ENCODE assay signal across 8 cellular contexts in genomic region chr12:131710464-131711457, GRCh38. TPM values are rescaled to one million over a fixed set of nuclear protein-coding genes. Genes with fewer than 3 reads are reported as not detected.
DNase-seq lines count a peak whose midpoint lies in the region; ATAC-seq and TF ChIP-seq lines count a peak whose summit lies in the region.

Gene SFSWAP (plus strand): TSS chr12:131711090. CDS start chr12:131711230, 140 bp downstream.

- peak within 1 kb of the TSS; percentile 94 to 98 (median 96) for H3K27ac Mint-ChIP-seq in CD4-positive, alpha-beta memory T cell
- peak within 1 kb of the TSS; percentile 96 for H3K27ac Mint-ChIP-seq in activated CD8-positive, alpha-beta memory T cell treated with anti-CD3 and anti-CD28 coated beads, Interleukin-2, amount 10 ng/mL, durations not matched to agents 7 days and 5 days
- peak within 1 kb of the TSS; percentile 100 for H3K27ac Mint-ChIP-seq in endodermal cell
- peak within 1 kb of the TSS; percentile 99 for H3K27ac Mint-ChIP-seq in mesothelial cell of epicardium

- H3K27me3 Mint-ChIP-seq in CD4-positive, alpha-beta memory T cell, result no peaks in the 10 kb centered on the region
- no peaks in the 10 kb centered on the region for H3K27me3 Mint-ChIP-seq in activated CD8-positive, alpha-beta memory T cell treated with anti-CD3 and anti-CD28 coated beads, Interleukin-2, amount 10 ng/mL, durations not matched to agents 7 days and 5 days
- peaks cover 7% of the 10 kb centered on the region for H3K27me3 Mint-ChIP-seq in endodermal cell (ENCODE audit: insufficient read depth)
- no peaks in the 10 kb centered on the region for H3K27me3 Mint-ChIP-seq in mesothelial cell of epicardium (ENCODE audit: low read depth)

- H3K4me1 Mint-ChIP-seq in CD4-positive, alpha-beta memory T cell, result peaks cover 20 to 40% (median 26%) of the 10 kb centered on the region in 4 donors
- peaks cover 24% of the 10 kb centered on the region for H3K4me1 Mint-ChIP-seq in activated CD8-positive, alpha-beta memory T cell treated with anti-CD3 and anti-CD28 coated beads, Interleukin-2, amount 10 ng/mL, durations not matched to agents 7 days and 5 days
- H3K4me1 Mint-ChIP-seq in endodermal cell (peaks cover 20% of the 10 kb centered on the region), mesothelial cell of epicardium (peaks cover 28% of the 10 kb centered on the region)

- peaks cover 20% of the 10 kb centered on the region for H3K36me3 ChIP-seq in CD4-positive, alpha-beta memory T cell (ENCODE audit: insufficient read depth, low read length)
- peaks cover 27% of the 10 kb centered on the region for H3K36me3 ChIP-seq in endodermal cell (ENCODE audit: control insufficient read depth, insufficient read depth, low read length)

- H3K9ac ChIP-seq in endodermal cell (ENCODE audit: extremely low read depth, low read length, poor library complexity, severe bottlenecking), result peak within 1 kb of the TSS; percentile 89

- H3K27me3 ChIP-seq in CD4-positive, alpha-beta memory T cell (ENCODE audit: insufficient read depth, low read length), result no peaks in the 10 kb centered on the region
- H3K27me3 ChIP-seq in endodermal cell (ENCODE audit: control insufficient read depth, insufficient read depth, low read length, poor library complexity, severe bottlenecking), result no peaks in the 10 kb centered on the region

- 0% methylated on average over 42 to 90 of the region's 90 CpGs for WGBS in endodermal cell (ENCODE audit: insufficient coverage in 1 of 2, insufficient read length in 1 of 2), 2 experiments

- TF ChIP-seq CTCF in endodermal cell (conservative IDR thresholded peaks at IDR 0.05) (no peak), mesothelial cell of epicardium (IDR thresholded peaks at IDR 0.05; ENCODE audit: unreplicated experiment) (no peak)

- peak within 1 kb of the TSS; percentile 92 to 100 (median 98) for H3K4me3 Mint-ChIP-seq in CD4-positive, alpha-beta memory T cell
- peak within 1 kb of the TSS; percentile 99 for H3K4me3 Mint-ChIP-seq in activated CD8-positive, alpha-beta memory T cell treated with anti-CD3 and anti-CD28 coated beads, Interleukin-2, amount 10 ng/mL, durations not matched to agents 7 days and 5 days
- H3K4me3 Mint-ChIP-seq in endodermal cell (peak within 1 kb of the TSS; percentile 96), mesothelial cell of epicardium (peak within 1 kb of the TSS; percentile 98)

- H3K27ac ChIP-seq in CD4-positive, alpha-beta memory T cell (ENCODE audit: low read depth, low read length), result peak within 1 kb of the TSS; percentile 89
- peak within 1 kb of the TSS; percentile 94 for H3K27ac ChIP-seq in endodermal cell (ENCODE audit: low read depth, low read length)

- peak within 1 kb of the TSS; percentile 94 to 99 for H3K4me3 ChIP-seq in CD4-positive, alpha-beta memory T cell (ENCODE audit: low read length in 2 of 2)
- H3K4me3 ChIP-seq in endodermal cell (ENCODE audit: low read length), result peak within 1 kb of the TSS; percentile 93

- DNase-seq in CD4-positive, alpha-beta memory T cell, result peak; percentile 71 to 85 (median 77)
- DNase-seq in NOMO-1 treated with DMSO at 0.1 percent for 48 hours (lab: John Stamatoyannopoulos, UW; ENCODE audit: unreplicated experiment) (peak; percentile 69), endodermal cell (peak; percentile 93), mesothelial cell of epicardium (ENCODE audit: low spot score in 2 of 2, unreplicated experiment in 2 of 2) (peak; percentile 48 to 80)
- DNase-seq in activated CD8-positive, alpha-beta memory T cell treated with anti-CD3 and anti-CD28 coated beads, Interleukin-2, amount 10 ng/mL, durations not matched to agents 7 days and 5 days, result peak; percentile 83
- peak; percentile 46 to 64 for DNase-seq in stimulated activated CD8-positive, alpha-beta memory T cell treated with anti-CD3 and anti-CD28 coated beads, Interleukin-15, amount 100 ng/mL, for 4 hours (ENCODE audit: low read depth in 2 of 2)

- peak; percentile 93 for ATAC-seq in GM19372 (IDR thresholded peaks at IDR 0.05; ENCODE audit: low read depth, unreplicated experiment)
- ATAC-seq in HG03521 (IDR thresholded peaks at IDR 0.05; ENCODE audit: unreplicated experiment), result peak; percentile 84
- ATAC-seq in activated CD8-positive, alpha-beta memory T cell treated with anti-CD3 and anti-CD28 coated beads, Interleukin-2, amount 10 ng/mL, durations not matched to agents 7 days and 5 days, result peak; percentile 88

- no peaks in the 10 kb centered on the region for H3K9me3 ChIP-seq in CD4-positive, alpha-beta memory T cell (ENCODE audit: control insufficient read depth in 1 of 2, low read length in 2 of 2)
- peaks cover 8% of the 10 kb centered on the region for H3K9me3 ChIP-seq in endodermal cell (ENCODE audit: control insufficient read depth, low read length)

- peaks cover 30% of the 10 kb centered on the region for H3K4me1 ChIP-seq in CD4-positive, alpha-beta memory T cell (ENCODE audit: insufficient read depth, low read length)
- H3K4me1 ChIP-seq in endodermal cell (ENCODE audit: control insufficient read depth, insufficient read depth, low read length), result peaks cover 7% of the 10 kb centered on the region

- CTCF ChIA-PET in CD4-positive, alpha-beta memory T cell (lab: Charles Lee; ENCODE audit: partially characterized antibody), result interaction anchor here (1.0 to 1.3 kb wide), 3 partner anchors 101 to 106 kb away, joined by 3 to 4 read pairs (median 3); no protein-coding TSS in a partner anchor
- CTCF ChIA-PET in activated CD8-positive, alpha-beta memory T cell treated with anti-CD3 and anti-CD28 coated beads, Interleukin-2, amount 10 ng/mL, durations not matched to agents 7 days and 5 days (lab: Charles Lee), result interaction anchor here (0.6 kb wide), 1 partner anchor 242 kb away, joined by 3 read pairs; no protein-coding TSS in a partner anchor

- intact Hi-C loops in CD4-positive, alpha-beta memory T cell (cut with micrococcal nuclease), result loop anchor here (1.0 to 2.0 kb wide), 2 partner anchors 102 to 239 kb away; partner anchors contain the start of gene EP400

- H3K36me3 Mint-ChIP-seq in CD4-positive, alpha-beta memory T cell, result peaks cover 24 to 42% of the 10 kb centered on the region in 2 donors
- peaks cover 20% of the 10 kb centered on the region for H3K36me3 Mint-ChIP-seq in activated CD8-positive, alpha-beta memory T cell treated with anti-CD3 and anti-CD28 coated beads, Interleukin-2, amount 10 ng/mL, durations not matched to agents 7 days and 5 days
- peaks cover 22% of the 10 kb centered on the region for H3K36me3 Mint-ChIP-seq in endodermal cell (ENCODE audit: low read depth)
- H3K36me3 Mint-ChIP-seq in mesothelial cell of epicardium, result peaks cover 6% of the 10 kb centered on the region

- peaks cover 0 to 2% (median 0%) of the 10 kb centered on the region in 8 donors for H3K9me3 Mint-ChIP-seq in CD4-positive, alpha-beta memory T cell
- peaks cover 3% of the 10 kb centered on the region for H3K9me3 Mint-ChIP-seq in activated CD8-positive, alpha-beta memory T cell treated with anti-CD3 and anti-CD28 coated beads, Interleukin-2, amount 10 ng/mL, durations not matched to agents 7 days and 5 days (ENCODE audit: low read depth)
- H3K9me3 Mint-ChIP-seq in endodermal cell, result peaks cover 10% of the 10 kb centered on the region
- H3K9me3 Mint-ChIP-seq in mesothelial cell of epicardium, result peaks cover 8% of the 10 kb centered on the region

- POLR2A ChIA-PET in CD4-positive, alpha-beta memory T cell (lab: Charles Lee; ENCODE audit: partially characterized antibody), result interaction anchor here (0.8 to 1.6 kb wide), 13 partner anchors 8 to 239 kb away, joined by 3 to 17 read pairs (median 6); partner anchors contain the start of gene EP400

RNA-seq across cellular contexts. Expression of gene SFSWAP, which starts in this region (rescaled TPM):
- total RNA-seq in CD4-positive, alpha-beta memory T cell, result 10 to 100 TPM; 95.7 to 96.8 TPM
- polyA plus RNA-seq in CD4-positive, alpha-beta memory T cell, result 10 to 100 TPM in 1 of 2 donors, 1 to 10 TPM in 1; 9.8 to 25.7 TPM
- total RNA-seq in activated CD8-positive, alpha-beta memory T cell treated with anti-CD3 and anti-CD28 coated beads, Interleukin-2, amount 10 ng/mL, durations not matched to agents 7 days and 5 days, result 10 to 100 TPM; 54.9 to 55.9 TPM
- 10 to 100 TPM; 50.0 to 52.3 TPM for total RNA-seq in endodermal cell
- polyA plus RNA-seq in endodermal cell (2013, experiment 1 of 2), result 50.9 TPM
- polyA plus RNA-seq in endodermal cell (2013, experiment 2 of 2), result 45.1 TPM
- 73.0 to 77.9 TPM (median 76.9 TPM) in 3 replicates for total RNA-seq in mesothelial cell of epicardium

Comparison
In these comparisons a context has a peak if more than half of its experiments do, and no peak if none do; other contexts are left out.
1. Peak in every context shown above with its lines: DNase-seq, ATAC-seq, H3K4me3 ChIP-seq and H3K27ac ChIP-seq.